17 cellular contexts compared by ENCODE assay signal in the genomic region with DNA sequence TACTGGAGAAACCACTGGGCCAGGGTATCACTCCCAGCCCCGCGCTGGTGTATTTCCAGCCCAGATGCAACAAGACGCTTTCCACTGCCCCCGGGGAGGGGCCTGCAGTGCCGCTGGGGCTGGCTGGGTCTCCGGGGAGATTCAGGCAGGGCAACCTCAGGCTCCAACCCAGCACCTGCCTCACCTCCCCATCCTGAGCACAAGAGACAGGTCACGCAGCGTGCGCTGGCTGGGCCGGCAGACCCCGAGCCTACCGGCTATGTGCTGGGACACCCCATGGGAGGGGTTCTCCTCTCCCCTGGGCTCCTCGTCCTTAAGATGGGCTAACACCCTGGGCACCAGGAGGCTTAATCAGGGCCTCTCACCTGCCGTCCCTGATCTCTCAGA.
"Had no signal": no experiment of that assay in that cellular context is flagged by ENCODE, and none has a peak within 500 bp of the region (broad histone marks: within the 10 kb centered on the region; RNA-seq: fewer than 3 reads in every experiment).

No MANE protein-coding gene starts in this region.

- H3K36me3 ChIP-seq: colonic mucosa had no signal

- H3K9me3 ChIP-seq: colonic mucosa, heart right ventricle, testis, transverse colon had no signal

- H3K4me1 ChIP-seq: colonic mucosa had no signal

- ATAC-seq: heart right ventricle; left lobe of liver; naive thymus-derived CD4-positive, alpha-beta T cell; right cardiac atrium; stimulated activated effector memory CD8-positive, alpha-beta T cell treated with anti-CD3 and anti-CD28 coated beads, Interleukin-12 subunit alpha, Interleukin-12 subunit beta, amount 100 ng/mL, for 72 hours had no signal

- FAIRE-seq: islet of Langerhans had no signal

- H3K27me3 ChIP-seq: colonic mucosa, heart right ventricle, testis, transverse colon had no signal

- H3K4me3 ChIP-seq: colonic mucosa, heart right ventricle, smooth muscle cell, testis, transverse colon had no signal

- H3K27ac ChIP-seq: colonic mucosa had no signal

- DNase-seq: colonic mucosa; effector CD4-positive, alpha-beta T cell; foreskin melanocyte; heart right ventricle; hypothalamus; kidney glomerular epithelial cell; mammary epithelial cell; naive thymus-derived CD4-positive, alpha-beta T cell; right cardiac atrium; stimulated activated CD4-positive, alpha-beta T cell treated with anti-CD3 and anti-CD28 coated beads, Interleukin-4, amount 100 ng/mL, for 1 hour; stimulated activated CD8-positive, alpha-beta memory T cell treated with anti-CD3 and anti-CD28 coated beads, Interleukin-4, amount 100 ng/mL, for 48 hours; testis; transverse colon had no signal

- H3K4me2 ChIP-seq: smooth muscle cell had no signal
